ENCODE assay signal across 21 cellular contexts in genomic region chr7:119685906-119686305, GRCh38.
A peak's percentile ranks its signal among the peaks of the same experiment; 100 is the strongest.
DNase-seq lines count a peak whose midpoint lies in the region; ATAC-seq and TF ChIP-seq lines count a peak whose summit lies in the region.
"Had no signal": no experiment of that assay in that cellular context is flagged by ENCODE, and none has a peak within 500 bp of the region (broad histone marks: within the 10 kb centered on the region; RNA-seq: fewer than 3 reads in every experiment).

No MANE protein-coding gene starts in this region.

- H3K4me2 ChIP-seq in SK-N-SH (no peak overlapping the region), neuronal stem cell (ENCODE audit: insufficient read depth, low read length, poor library complexity, severe bottlenecking) (no peak overlapping the region)
- H3K4me2 ChIP-seq: BLaER1 treated with 17β-estradiol and CSF1 and Interleukin-3, amounts not matched to agents 10 nM and 100 nM; GM23338 had no signal

- H4K91ac ChIP-seq in neuronal stem cell (ENCODE audit: low read depth, low read length, poor library complexity) = no peak overlapping the region

- H3K36me3 ChIP-seq in SK-N-SH (replicated peaks in 1 of 2; ENCODE audit: control insufficient read depth in 1 of 2, insufficient read depth in 2 of 2, low read length in 1 of 2) (no peaks in the 10 kb centered on the region), neuronal stem cell (replicated peaks in 1 of 2; ENCODE audit: control insufficient read depth in 2 of 2, insufficient read depth in 2 of 2, low read length in 2 of 2) (no peaks in the 10 kb centered on the region)
- H3K36me3 ChIP-seq: BE2C; BLaER1 treated with 17β-estradiol and CSF1 and Interleukin-3, amounts not matched to agents 10 nM and 100 nM had no signal

- no peak overlapping the region for H2BK5ac ChIP-seq in neuronal stem cell (ENCODE audit: low read length)

- DNase-seq in SK-N-SH (no peak), NCI-H69 (lab: John Stamatoyannopoulos, UW) (peak; percentile 9), cerebellum (ENCODE audit: low spot score) (peak; percentile 69), pons (ENCODE audit: low spot score) (peak; percentile 17), neuronal stem cell (ENCODE audit: low spot score) (no peak), AG08395 (ENCODE audit: low spot score) (no peak), left lobe of liver (ENCODE audit: low spot score) (no peak)
- DNase-seq: AML-193; BE2C; CD4-positive, alpha-beta T cell; CD8-positive, alpha-beta memory T cell; DMS 273 treated with DMSO at 0.1 percent for 48 hours; DMS79; EL; GF-D8; H9 had no signal

- H3K9me3 ChIP-seq in SK-N-SH = no peaks in the 10 kb centered on the region; the same call in 1 of the 2 replicates
- no peaks in the 10 kb centered on the region for H3K9me3 ChIP-seq in neuronal stem cell (replicated peaks in 1 of 2; ENCODE audit: control insufficient read depth in 2 of 2, insufficient read depth in 1 of 2, low read depth in 1 of 2, low read length in 2 of 2)
- H3K9me3 ChIP-seq: BE2C; BLaER1 treated with 17β-estradiol and CSF1 and Interleukin-3, amounts not matched to agents 10 nM and 100 nM had no signal

- H2BK120ac ChIP-seq in neuronal stem cell (ENCODE audit: low read depth, low read length) = no peak overlapping the region

- H4K20me1 ChIP-seq in SK-N-SH (ENCODE audit: insufficient read depth) = no peaks in the 10 kb centered on the region
- H4K20me1 ChIP-seq: BLaER1 treated with 17β-estradiol and CSF1 and Interleukin-3, amounts not matched to agents 10 nM and 100 nM had no signal

- H3K23ac ChIP-seq in neuronal stem cell (ENCODE audit: low read depth, low read length, poor library complexity) = no peak overlapping the region

- H4K8ac ChIP-seq in neuronal stem cell (ENCODE audit: low read depth, low read length) = no peak overlapping the region

- H3K9ac ChIP-seq in SK-N-SH (no peak overlapping the region), neuronal stem cell (ENCODE audit: low read depth, low read length, poor library complexity) (no peak overlapping the region)
- H3K9ac ChIP-seq: BLaER1 treated with 17β-estradiol and CSF1 and Interleukin-3, amounts not matched to agents 10 nM and 100 nM had no signal

- H2BK12ac ChIP-seq in neuronal stem cell (ENCODE audit: low read length) = no peak overlapping the region

- H3K14ac ChIP-seq in neuronal stem cell (ENCODE audit: low read length) = no peak overlapping the region

- no peak overlapping the region for H3K18ac ChIP-seq in neuronal stem cell (ENCODE audit: low read length)

- no peak for TF ChIP-seq RAD21 in SK-N-SH (IDR thresholded peaks at IDR 0.05; ENCODE audit: low read length)

- H2BK15ac ChIP-seq in neuronal stem cell (ENCODE audit: low read length) = no peak overlapping the region

- H3K4me3 ChIP-seq in SK-N-SH (ENCODE audit: low read depth in 2 of 2, low read length in 1 of 2) = no peak overlapping the region
- no peak overlapping the region for H3K4me3 ChIP-seq in neuronal stem cell (ENCODE audit: low read length in 2 of 2)
- H3K4me3 ChIP-seq: BLaER1 treated with 17β-estradiol and CSF1 and Interleukin-3, amounts not matched to agents 10 nM and 100 nM; GM23338 had no signal

- H3K9me2 ChIP-seq in SK-N-SH = no peaks in the 10 kb centered on the region

- H2AFZ ChIP-seq in SK-N-SH (ENCODE audit: low read depth) = 0 out of 2 replicates have a peak overlapping the region, but pooled peaks have one; percentile 2
- no peak overlapping the region for H2AFZ ChIP-seq in neuronal stem cell (ENCODE audit: low read length)
- H2AFZ ChIP-seq: GM23338 had no signal

- CTCF ChIA-PET in SK-N-SH (lab: Yijun Ruan, JAX) = no interaction called here

- 38% methylated on average over 2 of the region's 2 CpGs for WGBS in SK-N-SH (ENCODE audit: low lambda C conversion rate)
- no CpG with 5 or more reads among the region's 2 CpGs for WGBS in neuronal stem cell (ENCODE audit: extremely low coverage in 2 of 2, insufficient read length in 2 of 2, insufficient replicate concordance in 1 of 2), 2 donors

- H2AK5ac ChIP-seq in neuronal stem cell (ENCODE audit: low read depth, low read length) = no peak overlapping the region

- ATAC-seq in SK-N-SH treated with all-trans-retinoic acid at 6 μM for 48 hours = no peak
- ATAC-seq in left lobe of liver = no peak
- ATAC-seq: GM23338, HCT116 had no signal

- H3K4ac ChIP-seq in neuronal stem cell (ENCODE audit: low read length) = no peak overlapping the region

- no peaks in the 10 kb centered on the region; the same call in 1 of the 2 replicates for H3K27me3 ChIP-seq in SK-N-SH (ENCODE audit: insufficient read depth)
- H3K27me3 ChIP-seq in neuronal stem cell (ENCODE audit: control insufficient read depth in 3 of 3, insufficient read depth in 3 of 3, low read depth in 1 of 3, low read length in 3 of 3) = no peaks in the 10 kb centered on the region
- H3K27me3 ChIP-seq: BE2C; BLaER1 treated with 17β-estradiol and CSF1 and Interleukin-3, amounts not matched to agents 10 nM and 100 nM had no signal

- H3F3A ChIP-seq in SK-N-SH (replicated peaks; ENCODE audit: insufficient read depth) = no peaks in the 10 kb centered on the region

- 0 out of 4 replicates have a peak, but pooled peaks cover 0 to 5% of the 10 kb centered on the region in 2 experiments for H3K4me1 ChIP-seq in SK-N-SH (ENCODE audit: control insufficient read depth in 1 of 2, insufficient read depth in 2 of 2, low read depth in 1 of 2, low read length in 1 of 2)
- no peaks in the 10 kb centered on the region for H3K4me1 ChIP-seq in neuronal stem cell (ENCODE audit: control insufficient read depth in 2 of 2, insufficient read depth in 1 of 2, low read depth in 1 of 2, low read length in 2 of 2)
- H3K4me1 ChIP-seq: BE2C; BLaER1 treated with 17β-estradiol and CSF1 and Interleukin-3, amounts not matched to agents 10 nM and 100 nM had no signal

- TF ChIP-seq EP300 in SK-N-SH (IDR thresholded peaks at IDR 0.05; ENCODE audit: borderline replicate concordance in 1 of 2, low read depth in 1 of 2, low read length in 1 of 2) = no peak

- TF ChIP-seq CTCF in SK-N-SH (IDR thresholded peaks at IDR 0.05) = no peak

- POLR2A ChIA-PET in SK-N-SH (lab: Yijun Ruan, JAX) = no interaction called here

- no peaks in the 10 kb centered on the region for H3K79me2 ChIP-seq in SK-N-SH (ENCODE audit: insufficient read depth)

- no peaks in the 10 kb centered on the region for H3K79me1 ChIP-seq in neuronal stem cell (ENCODE audit: low read depth, low read length)

- no peak overlapping the region for H3K27ac ChIP-seq in SK-N-SH (ENCODE audit: low read depth in 2 of 2, low read length in 1 of 2)
- H3K27ac ChIP-seq in neuronal stem cell (replicated peaks; ENCODE audit: low read length) = no peak overlapping the region
- H3K27ac ChIP-seq: 22Rv1; BLaER1 treated with 17β-estradiol and CSF1 and Interleukin-3, amounts not matched to agents 10 nM and 100 nM had no signal

TF ChIP-seq in SK-N-SH, 30 proteins besides CTCF, POLR2A, EP300 and RAD21 (continues in another document):
- TF ChIP-seq MXI1 (IDR thresholded peaks at IDR 0.05; ENCODE audit: low read depth, low read length) (no peak), ZBTB33 (IDR thresholded peaks at IDR 0.05; ENCODE audit: borderline replicate concordance, low read depth) (no peak), GABPA (IDR thresholded peaks at IDR 0.05; ENCODE audit: low read depth) (no peak), FOXJ3 (CRISPR knock-in tag; IDR thresholded peaks at IDR 0.05) (no peak)

TF ChIP-seq in SK-N-SH treated with all-trans-retinoic acid at 6 μM for 48 hours, 23 proteins besides CTCF, POLR2A, EP300 and RAD21 (continues in another document):
- no peak for TF ChIP-seq SNAI2 (CRISPR knock-in tag; IDR thresholded peaks at IDR 0.05)
- no peak for TF ChIP-seq PATZ1 (CRISPR knock-in tag; IDR thresholded peaks at IDR 0.05; ENCODE audit: borderline replicate concordance)
- no peak for TF ChIP-seq TCF4 (CRISPR knock-in tag; IDR thresholded peaks at IDR 0.05; ENCODE audit: borderline replicate concordance)
- no peak for TF ChIP-seq BACH2 (CRISPR knock-in tag; IDR thresholded peaks at IDR 0.05; ENCODE audit: borderline replicate concordance)
- TF ChIP-seq ARNTL (CRISPR knock-in tag; IDR thresholded peaks at IDR 0.05; ENCODE audit: borderline replicate concordance, low read depth) = no peak
- no peak for TF ChIP-seq GLIS3 (CRISPR knock-in tag; IDR thresholded peaks at IDR 0.05)
- no peak for TF ChIP-seq PPARA (CRISPR knock-in tag; IDR thresholded peaks at IDR 0.05; ENCODE audit: borderline replicate concordance)

Comparison
In these comparisons a context has a peak if more than half of its experiments do, and no peak if none do; other contexts are left out.
1. DNase-seq: peak in NCI-H69 (single experiment), cerebellum (single experiment) and pons (single experiment); none in SK-N-SH (single experiment), neuronal stem cell (single experiment), AG08395 (single experiment) and left lobe of liver (single experiment).